Comparison of ENCODE assay signal across 20 cellular contexts in genomic region chr5:124592891-124593290, GRCh38.
"Had no signal": no experiment of that assay in that cellular context is flagged by ENCODE, and none has a peak within 500 bp of the region (broad histone marks: within the 10 kb centered on the region; RNA-seq: fewer than 3 reads in every experiment).

No MANE protein-coding gene starts in this region.

- H3K27ac ChIP-seq: left lung, prostate gland, spleen, tibial nerve, uterus, VCaP had no signal

- H3K27me3 ChIP-seq: left lung, spleen, tibial nerve, uterus had no signal

- DNase-seq: activated CD4-positive, alpha-beta memory T cell treated with anti-CD3 and anti-CD28 coated beads, Interleukin-2, amount 10 ng/mL, durations not matched to agents 7 days and 5 days; activated CD4-positive, alpha-beta T cell treated with anti-CD3 and anti-CD28 coated beads, Interleukin-2, amount 10 ng/mL, durations not matched to agents 24 days and 14 days; activated effector memory CD4-positive, alpha-beta T cell treated with Interleukin-2 at 50 U/mL for 16 hours; activated naive CD4-positive, alpha-beta T cell treated with anti-CD3 and anti-CD28 coated beads, Interleukin-2, amount 10 ng/mL, durations not matched to agents 7 days and 5 days; activated T-cell treated with anti-CD3 and anti-CD28 coated beads, Interleukin-2, amount 50 U/mL, for 72 hours; effector CD8-positive, alpha-beta T cell; erythroblast; foreskin fibroblast; kidney; left lung; naive thymus-derived CD8-positive, alpha-beta T cell; spleen; stimulated activated CD4-positive, alpha-beta T cell treated with anti-CD3 and anti-CD28 coated beads, Interleukin-4, amount 100 ng/mL, for 24 hours; stimulated activated naive CD8-positive, alpha-beta T cell treated with anti-CD3 and anti-CD28 coated beads, Interleukin-15, Interleukin-2, amounts not matched to agents 100 U/mL and 50 U/mL, for 24 hours; uterus had no signal

- ATAC-seq: activated CD4-positive, CD25-positive, alpha-beta regulatory T cell treated with anti-CD3 and anti-CD28 coated beads, Interleukin-2, amount 50 U/mL, for 24 hours; activated T-cell treated with anti-CD3 and anti-CD28 coated beads, Interleukin-2, amount 50 U/mL, for 72 hours; left lung; naive thymus-derived CD8-positive, alpha-beta T cell; stimulated activated naive CD8-positive, alpha-beta T cell treated with anti-CD3 and anti-CD28 coated beads, Interleukin-15, Interleukin-2, amounts not matched to agents 100 U/mL and 50 U/mL, for 24 hours had no signal

- H3K4me1 ChIP-seq: prostate gland, spleen, tibial nerve, uterus had no signal

- H3K4me3 ChIP-seq: left lung, lung, prostate gland, spleen, tibial nerve, uterus had no signal

- H3K36me3 ChIP-seq: left lung, prostate gland, spleen, tibial nerve, uterus had no signal
